In the genomic region with DNA sequence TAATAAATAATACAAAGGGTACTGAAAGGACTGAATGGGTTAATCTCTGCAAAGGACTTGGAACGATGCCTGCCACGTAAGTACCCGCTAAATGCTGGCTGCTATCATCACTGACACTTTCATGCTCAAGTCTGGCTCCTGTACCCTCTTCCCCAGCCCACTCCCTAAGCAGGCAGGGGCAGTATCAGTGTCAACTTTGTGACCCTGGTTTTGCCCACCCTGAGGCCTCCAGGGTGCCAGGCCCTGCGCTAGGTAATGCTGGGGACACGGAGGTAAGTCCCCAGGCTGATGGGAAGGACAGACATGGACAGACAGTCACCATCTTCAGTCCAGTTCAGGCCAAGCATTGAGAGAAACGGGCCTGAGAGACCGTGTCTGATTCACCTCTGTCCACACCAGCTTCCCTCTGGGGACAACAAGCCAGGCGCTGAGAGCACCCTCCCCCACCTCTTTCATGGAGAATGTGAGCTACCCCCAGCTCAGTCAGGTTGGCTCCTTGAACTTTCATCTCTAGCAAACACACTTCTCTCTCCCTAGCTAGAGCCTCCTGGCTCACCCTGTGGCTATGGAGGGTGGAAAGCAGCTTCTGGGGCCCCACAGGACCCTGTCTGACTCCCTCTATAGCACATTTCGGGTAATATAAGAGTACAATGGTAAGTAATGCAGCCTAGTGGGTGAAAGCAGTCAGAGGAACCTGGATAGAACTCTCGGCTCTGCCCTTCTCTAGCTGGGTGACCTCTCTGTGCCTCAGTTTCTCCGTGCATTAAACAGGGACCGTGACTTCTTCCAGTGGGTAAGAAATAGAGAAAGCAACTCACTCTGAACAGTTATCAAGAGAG, we compare ENCODE assay signal across 1 cellular context.
A peak's percentile ranks its signal among the peaks of the same experiment; 100 is the strongest.
TF ChIP-seq lines count a peak whose summit lies in the region.

No MANE protein-coding gene starts in this region.

TF ChIP-seq in HepG2, 621 proteins besides CTCF, POLR2A, EP300 and RAD21 (continued from another document and continues in another):
- TF ChIP-seq, protein P1, sequence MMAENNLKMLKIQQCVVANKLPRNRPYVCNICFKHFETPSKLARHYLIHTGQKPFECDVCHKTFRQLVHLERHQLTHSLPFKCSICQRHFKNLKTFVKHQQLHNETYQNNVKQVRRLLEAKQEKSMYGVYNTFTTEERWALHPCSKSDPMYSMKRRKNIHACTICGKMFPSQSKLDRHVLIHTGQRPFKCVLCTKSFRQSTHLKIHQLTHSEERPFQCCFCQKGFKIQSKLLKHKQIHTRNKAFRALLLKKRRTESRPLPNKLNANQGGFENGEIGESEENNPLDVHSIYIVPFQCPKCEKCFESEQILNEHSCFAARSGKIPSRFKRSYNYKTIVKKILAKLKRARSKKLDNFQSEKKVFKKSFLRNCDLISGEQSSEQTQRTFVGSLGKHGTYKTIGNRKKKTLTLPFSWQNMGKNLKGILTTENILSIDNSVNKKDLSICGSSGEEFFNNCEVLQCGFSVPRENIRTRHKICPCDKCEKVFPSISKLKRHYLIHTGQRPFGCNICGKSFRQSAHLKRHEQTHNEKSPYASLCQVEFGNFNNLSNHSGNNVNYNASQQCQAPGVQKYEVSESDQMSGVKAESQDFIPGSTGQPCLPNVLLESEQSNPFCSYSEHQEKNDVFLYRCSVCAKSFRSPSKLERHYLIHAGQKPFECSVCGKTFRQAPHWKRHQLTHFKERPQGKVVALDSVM (CRISPR knock-in tag; IDR thresholded peaks at IDR 0.05): no peak
- TF ChIP-seq, protein P2, sequence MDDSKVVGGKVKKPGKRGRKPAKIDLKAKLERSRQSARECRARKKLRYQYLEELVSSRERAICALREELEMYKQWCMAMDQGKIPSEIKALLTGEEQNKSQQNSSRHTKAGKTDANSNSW (CRISPR knock-in tag; IDR thresholded peaks at IDR 0.05; ENCODE audit: borderline replicate concordance): 0 out of 2 replicates have a peak, but pooled peaks have one; percentile 37
- TF ChIP-seq ATF7 (IDR thresholded peaks at IDR 0.05): no peak
- no peak for TF ChIP-seq ATF7 (CRISPR knock-in tag; IDR thresholded peaks at IDR 0.05)
- TF ChIP-seq ZNF772 (CRISPR knock-in tag; IDR thresholded peaks at IDR 0.05): peak; percentile 79; the same call in 1 of the 2 replicates
- TF ChIP-seq NR2F2 (IDR thresholded peaks at IDR 0.05; ENCODE audit: borderline replicate concordance, low read depth): no peak; the same call in 1 of the 2 replicates
- TF ChIP-seq REL (CRISPR knock-in tag; conservative IDR thresholded peaks at IDR 0.05): 0 out of 2 replicates have a peak, but pooled peaks have one; percentile 6
- no peak for TF ChIP-seq ZFP62 (CRISPR knock-in tag; IDR thresholded peaks at IDR 0.05)
- TF ChIP-seq ZBTB38 (CRISPR knock-in tag; IDR thresholded peaks at IDR 0.05): peak; percentile 28
- TF ChIP-seq, protein P3, sequence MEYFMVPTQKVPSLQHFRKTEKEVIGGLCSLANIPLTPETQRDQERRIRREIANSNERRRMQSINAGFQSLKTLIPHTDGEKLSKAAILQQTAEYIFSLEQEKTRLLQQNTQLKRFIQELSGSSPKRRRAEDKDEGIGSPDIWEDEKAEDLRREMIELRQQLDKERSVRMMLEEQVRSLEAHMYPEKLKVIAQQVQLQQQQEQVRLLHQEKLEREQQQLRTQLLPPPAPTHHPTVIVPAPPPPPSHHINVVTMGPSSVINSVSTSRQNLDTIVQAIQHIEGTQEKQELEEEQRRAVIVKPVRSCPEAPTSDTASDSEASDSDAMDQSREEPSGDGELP (IDR thresholded peaks at IDR 0.05; ENCODE audit: borderline replicate concordance, low read depth): peak; percentile 40; the same call in 1 of the 2 replicates
- TF ChIP-seq, protein P4, sequence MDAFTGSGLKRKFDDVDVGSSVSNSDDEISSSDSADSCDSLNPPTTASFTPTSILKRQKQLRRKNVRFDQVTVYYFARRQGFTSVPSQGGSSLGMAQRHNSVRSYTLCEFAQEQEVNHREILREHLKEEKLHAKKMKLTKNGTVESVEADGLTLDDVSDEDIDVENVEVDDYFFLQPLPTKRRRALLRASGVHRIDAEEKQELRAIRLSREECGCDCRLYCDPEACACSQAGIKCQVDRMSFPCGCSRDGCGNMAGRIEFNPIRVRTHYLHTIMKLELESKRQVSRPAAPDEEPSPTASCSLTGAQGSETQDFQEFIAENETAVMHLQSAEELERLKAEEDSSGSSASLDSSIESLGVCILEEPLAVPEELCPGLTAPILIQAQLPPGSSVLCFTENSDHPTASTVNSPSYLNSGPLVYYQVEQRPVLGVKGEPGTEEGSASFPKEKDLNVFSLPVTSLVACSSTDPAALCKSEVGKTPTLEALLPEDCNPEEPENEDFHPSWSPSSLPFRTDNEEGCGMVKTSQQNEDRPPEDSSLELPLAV (CRISPR knock-in tag; conservative IDR thresholded peaks at IDR 0.05; ENCODE audit: low read depth): no peak
- no peak for TF ChIP-seq PHF5A (CRISPR knock-in tag; IDR thresholded peaks at IDR 0.05; ENCODE audit: low read depth, unreplicated experiment)
- no peak for TF ChIP-seq ZNF225 (CRISPR knock-in tag; IDR thresholded peaks at IDR 0.05)
- TF ChIP-seq, protein P5, sequence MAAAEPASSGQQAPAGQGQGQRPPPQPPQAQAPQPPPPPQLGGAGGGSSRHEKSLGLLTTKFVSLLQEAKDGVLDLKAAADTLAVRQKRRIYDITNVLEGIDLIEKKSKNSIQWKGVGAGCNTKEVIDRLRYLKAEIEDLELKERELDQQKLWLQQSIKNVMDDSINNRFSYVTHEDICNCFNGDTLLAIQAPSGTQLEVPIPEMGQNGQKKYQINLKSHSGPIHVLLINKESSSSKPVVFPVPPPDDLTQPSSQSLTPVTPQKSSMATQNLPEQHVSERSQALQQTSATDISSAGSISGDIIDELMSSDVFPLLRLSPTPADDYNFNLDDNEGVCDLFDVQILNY (CRISPR knock-in tag; conservative IDR thresholded peaks at IDR 0.05): no peak
- no peak for TF ChIP-seq ZBTB42 (CRISPR knock-in tag; IDR thresholded peaks at IDR 0.05)
- peak; percentile 69; the same call in 1 of the 2 replicates for TF ChIP-seq MED13 (CRISPR knock-in tag; IDR thresholded peaks at IDR 0.05)
- TF ChIP-seq ZNF660 (CRISPR knock-in tag; IDR thresholded peaks at IDR 0.05; ENCODE audit: borderline replicate concordance, low read depth): no peak
- peak; percentile 89 for TF ChIP-seq AGO2 (optimal IDR thresholded peaks at IDR 0.05; ENCODE audit: low read depth, low read length)
- TF ChIP-seq ATF7-NPFF (CRISPR knock-in tag; IDR thresholded peaks at IDR 0.05; ENCODE audit: low read depth): no peak
- no peak for TF ChIP-seq ZNF549 (CRISPR knock-in tag; IDR thresholded peaks at IDR 0.05)
- TF ChIP-seq MXI1 (IDR thresholded peaks at IDR 0.05; ENCODE audit: borderline replicate concordance, low read depth, low read length): no peak; the same call in 2 of the 3 replicates
- TF ChIP-seq TOPORS (CRISPR knock-in tag; IDR thresholded peaks at IDR 0.05): no peak
- TF ChIP-seq IRF2 (CRISPR knock-in tag; IDR thresholded peaks at IDR 0.05): peak; percentile 87
- peak; percentile 50; the same call in 1 of the 2 replicates for TF ChIP-seq JUND (CRISPR knock-in tag; IDR thresholded peaks at IDR 0.05)
- no peak for TF ChIP-seq ZFAT (CRISPR knock-in tag; conservative IDR thresholded peaks at IDR 0.05)
- no peak for TF ChIP-seq SETDB1 (CRISPR knock-in tag; IDR thresholded peaks at IDR 0.05; ENCODE audit: borderline replicate concordance)
- TF ChIP-seq ZNF552 (CRISPR knock-in tag; IDR thresholded peaks at IDR 0.05; ENCODE audit: borderline replicate concordance): no peak
- no peak for TF ChIP-seq ZFP36 (IDR thresholded peaks at IDR 0.05; ENCODE audit: borderline replicate concordance, low read depth, low read length, partially characterized antibody)
- no peak for TF ChIP-seq RBAK (CRISPR knock-in tag; IDR thresholded peaks at IDR 0.05)
- TF ChIP-seq PAF1 (CRISPR knock-in tag; IDR thresholded peaks at IDR 0.05): peak; percentile 92; the same call in 1 of the 2 replicates
- TF ChIP-seq, protein P6, sequence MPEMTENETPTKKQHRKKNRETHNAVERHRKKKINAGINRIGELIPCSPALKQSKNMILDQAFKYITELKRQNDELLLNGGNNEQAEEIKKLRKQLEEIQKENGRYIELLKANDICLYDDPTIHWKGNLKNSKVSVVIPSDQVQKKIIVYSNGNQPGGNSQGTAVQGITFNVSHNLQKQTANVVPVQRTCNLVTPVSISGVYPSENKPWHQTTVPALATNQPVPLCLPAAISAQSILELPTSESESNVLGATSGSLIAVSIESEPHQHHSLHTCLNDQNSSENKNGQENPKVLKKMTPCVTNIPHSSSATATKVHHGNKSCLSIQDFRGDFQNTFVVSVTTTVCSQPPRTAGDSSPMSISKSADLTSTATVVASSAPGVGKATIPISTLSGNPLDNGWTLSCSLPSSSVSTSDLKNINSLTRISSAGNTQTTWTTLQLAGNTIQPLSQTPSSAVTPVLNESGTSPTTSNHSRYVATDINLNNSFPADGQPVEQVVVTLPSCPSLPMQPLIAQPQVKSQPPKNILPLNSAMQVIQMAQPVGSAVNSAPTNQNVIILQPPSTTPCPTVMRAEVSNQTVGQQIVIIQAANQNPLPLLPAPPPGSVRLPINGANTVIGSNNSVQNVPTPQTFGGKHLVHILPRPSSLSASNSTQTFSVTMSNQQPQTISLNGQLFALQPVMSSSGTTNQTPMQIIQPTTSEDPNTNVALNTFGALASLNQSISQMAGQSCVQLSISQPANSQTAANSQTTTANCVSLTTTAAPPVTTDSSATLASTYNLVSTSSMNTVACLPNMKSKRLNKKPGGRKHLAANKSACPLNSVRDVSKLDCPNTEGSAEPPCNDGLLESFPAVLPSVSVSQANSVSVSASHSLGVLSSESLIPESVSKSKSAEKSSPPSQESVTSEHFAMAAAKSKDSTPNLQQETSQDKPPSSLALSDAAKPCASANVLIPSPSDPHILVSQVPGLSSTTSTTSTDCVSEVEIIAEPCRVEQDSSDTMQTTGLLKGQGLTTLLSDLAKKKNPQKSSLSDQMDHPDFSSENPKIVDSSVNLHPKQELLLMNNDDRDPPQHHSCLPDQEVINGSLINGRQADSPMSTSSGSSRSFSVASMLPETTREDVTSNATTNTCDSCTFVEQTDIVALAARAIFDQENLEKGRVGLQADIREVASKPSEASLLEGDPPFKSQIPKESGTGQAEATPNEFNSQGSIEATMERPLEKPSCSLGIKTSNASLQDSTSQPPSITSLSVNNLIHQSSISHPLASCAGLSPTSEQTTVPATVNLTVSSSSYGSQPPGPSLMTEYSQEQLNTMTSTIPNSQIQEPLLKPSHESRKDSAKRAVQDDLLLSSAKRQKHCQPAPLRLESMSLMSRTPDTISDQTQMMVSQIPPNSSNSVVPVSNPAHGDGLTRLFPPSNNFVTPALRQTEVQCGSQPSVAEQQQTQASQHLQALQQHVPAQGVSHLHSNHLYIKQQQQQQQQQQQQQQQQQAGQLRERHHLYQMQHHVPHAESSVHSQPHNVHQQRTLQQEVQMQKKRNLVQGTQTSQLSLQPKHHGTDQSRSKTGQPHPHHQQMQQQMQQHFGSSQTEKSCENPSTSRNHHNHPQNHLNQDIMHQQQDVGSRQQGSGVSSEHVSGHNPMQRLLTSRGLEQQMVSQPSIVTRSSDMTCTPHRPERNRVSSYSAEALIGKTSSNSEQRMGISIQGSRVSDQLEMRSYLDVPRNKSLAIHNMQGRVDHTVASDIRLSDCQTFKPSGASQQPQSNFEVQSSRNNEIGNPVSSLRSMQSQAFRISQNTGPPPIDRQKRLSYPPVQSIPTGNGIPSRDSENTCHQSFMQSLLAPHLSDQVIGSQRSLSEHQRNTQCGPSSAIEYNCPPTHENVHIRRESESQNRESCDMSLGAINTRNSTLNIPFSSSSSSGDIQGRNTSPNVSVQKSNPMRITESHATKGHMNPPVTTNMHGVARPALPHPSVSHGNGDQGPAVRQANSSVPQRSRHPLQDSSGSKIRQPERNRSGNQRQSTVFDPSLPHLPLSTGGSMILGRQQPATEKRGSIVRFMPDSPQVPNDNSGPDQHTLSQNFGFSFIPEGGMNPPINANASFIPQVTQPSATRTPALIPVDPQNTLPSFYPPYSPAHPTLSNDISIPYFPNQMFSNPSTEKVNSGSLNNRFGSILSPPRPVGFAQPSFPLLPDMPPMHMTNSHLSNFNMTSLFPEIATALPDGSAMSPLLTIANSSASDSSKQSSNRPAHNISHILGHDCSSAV (CRISPR knock-in tag; IDR thresholded peaks at IDR 0.05; ENCODE audit: borderline replicate concordance): no peak
- peak; percentile 79 for TF ChIP-seq GATAD2A (CRISPR knock-in tag; IDR thresholded peaks at IDR 0.05)
- TF ChIP-seq, protein P7, sequence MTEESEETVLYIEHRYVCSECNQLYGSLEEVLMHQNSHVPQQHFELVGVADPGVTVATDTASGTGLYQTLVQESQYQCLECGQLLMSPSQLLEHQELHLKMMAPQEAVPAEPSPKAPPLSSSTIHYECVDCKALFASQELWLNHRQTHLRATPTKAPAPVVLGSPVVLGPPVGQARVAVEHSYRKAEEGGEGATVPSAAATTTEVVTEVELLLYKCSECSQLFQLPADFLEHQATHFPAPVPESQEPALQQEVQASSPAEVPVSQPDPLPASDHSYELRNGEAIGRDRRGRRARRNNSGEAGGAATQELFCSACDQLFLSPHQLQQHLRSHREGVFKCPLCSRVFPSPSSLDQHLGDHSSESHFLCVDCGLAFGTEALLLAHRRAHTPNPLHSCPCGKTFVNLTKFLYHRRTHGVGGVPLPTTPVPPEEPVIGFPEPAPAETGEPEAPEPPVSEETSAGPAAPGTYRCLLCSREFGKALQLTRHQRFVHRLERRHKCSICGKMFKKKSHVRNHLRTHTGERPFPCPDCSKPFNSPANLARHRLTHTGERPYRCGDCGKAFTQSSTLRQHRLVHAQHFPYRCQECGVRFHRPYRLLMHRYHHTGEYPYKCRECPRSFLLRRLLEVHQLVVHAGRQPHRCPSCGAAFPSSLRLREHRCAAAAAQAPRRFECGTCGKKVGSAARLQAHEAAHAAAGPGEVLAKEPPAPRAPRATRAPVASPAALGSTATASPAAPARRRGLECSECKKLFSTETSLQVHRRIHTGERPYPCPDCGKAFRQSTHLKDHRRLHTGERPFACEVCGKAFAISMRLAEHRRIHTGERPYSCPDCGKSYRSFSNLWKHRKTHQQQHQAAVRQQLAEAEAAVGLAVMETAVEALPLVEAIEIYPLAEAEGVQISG (CRISPR knock-in tag; IDR thresholded peaks at IDR 0.05): peak; percentile 51; the same call in 1 of the 2 replicates
- 0 out of 2 replicates have a peak, but pooled peaks have one; percentile 75 for TF ChIP-seq ZSCAN29 (CRISPR knock-in tag; conservative IDR thresholded peaks at IDR 0.05)
- TF ChIP-seq, protein P8, sequence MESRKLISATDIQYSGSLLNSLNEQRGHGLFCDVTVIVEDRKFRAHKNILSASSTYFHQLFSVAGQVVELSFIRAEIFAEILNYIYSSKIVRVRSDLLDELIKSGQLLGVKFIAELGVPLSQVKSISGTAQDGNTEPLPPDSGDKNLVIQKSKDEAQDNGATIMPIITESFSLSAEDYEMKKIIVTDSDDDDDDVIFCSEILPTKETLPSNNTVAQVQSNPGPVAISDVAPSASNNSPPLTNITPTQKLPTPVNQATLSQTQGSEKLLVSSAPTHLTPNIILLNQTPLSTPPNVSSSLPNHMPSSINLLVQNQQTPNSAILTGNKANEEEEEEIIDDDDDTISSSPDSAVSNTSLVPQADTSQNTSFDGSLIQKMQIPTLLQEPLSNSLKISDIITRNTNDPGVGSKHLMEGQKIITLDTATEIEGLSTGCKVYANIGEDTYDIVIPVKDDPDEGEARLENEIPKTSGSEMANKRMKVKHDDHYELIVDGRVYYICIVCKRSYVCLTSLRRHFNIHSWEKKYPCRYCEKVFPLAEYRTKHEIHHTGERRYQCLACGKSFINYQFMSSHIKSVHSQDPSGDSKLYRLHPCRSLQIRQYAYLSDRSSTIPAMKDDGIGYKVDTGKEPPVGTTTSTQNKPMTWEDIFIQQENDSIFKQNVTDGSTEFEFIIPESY (CRISPR knock-in tag; IDR thresholded peaks at IDR 0.05): no peak; the same call in 1 of the 2 replicates
- peak; percentile 82 for TF ChIP-seq RXRB (CRISPR knock-in tag; IDR thresholded peaks at IDR 0.05; ENCODE audit: borderline replicate concordance)
- TF ChIP-seq REXO4 (CRISPR knock-in tag; IDR thresholded peaks at IDR 0.05; ENCODE audit: borderline replicate concordance): no peak
- no peak for TF ChIP-seq NFATC3 (CRISPR knock-in tag; IDR thresholded peaks at IDR 0.05)
- TF ChIP-seq FLYWCH1 (CRISPR knock-in tag; IDR thresholded peaks at IDR 0.05): 0 out of 2 replicates have a peak, but pooled peaks have one; percentile 53
- TF ChIP-seq SKI (IDR thresholded peaks at IDR 0.05; ENCODE audit: partially characterized antibody): peak; percentile 48
